ENCODE assay signal across 19 cellular contexts in genomic region chr11:2997406-2997805, GRCh38. TPM values are rescaled to one million over a fixed set of nuclear protein-coding genes. Genes with fewer than 3 reads are reported as not detected.
DNase-seq lines count a peak whose midpoint lies in the region; ATAC-seq and TF ChIP-seq lines count a peak whose summit lies in the region.
"Had no signal": no experiment of that assay in that cellular context is flagged by ENCODE, and none has a peak within 500 bp of the region (broad histone marks: within the 10 kb centered on the region; RNA-seq: fewer than 3 reads in every experiment).

No MANE protein-coding gene starts in this region.

- no peak overlapping the region for H2BK5ac ChIP-seq in trophoblast cell (ENCODE audit: low read depth, low read length, poor library complexity)

- no peak overlapping the region for H2BK120ac ChIP-seq in trophoblast cell (ENCODE audit: insufficient read depth, low read length, poor library complexity)

- no peak overlapping the region for H2AK5ac ChIP-seq in trophoblast cell (ENCODE audit: low read length)

- H3K9me3 ChIP-seq in trophoblast cell (ENCODE audit: insufficient read depth, low read depth, low read length): no peaks in the 10 kb centered on the region
- H3K9me3 ChIP-seq: BLaER1 treated with 17β-estradiol and CSF1 and Interleukin-3, amounts not matched to agents 10 nM and 100 nM; HAP-1 had no signal

- TF ChIP-seq CTCF in RWPE1 (conservative IDR thresholded peaks at IDR 0.05; ENCODE audit: low read depth): no peak
- no peak for TF ChIP-seq CTCF in foreskin keratinocyte (conservative IDR thresholded peaks at IDR 0.05)

- H3K4me3 ChIP-seq in H7 (ENCODE audit: insufficient read depth, low read depth, low read length) (no peak overlapping the region), trophoblast cell (ENCODE audit: low read depth, low read length) (no peak overlapping the region)
- H3K4me3 ChIP-seq: BLaER1 treated with 17β-estradiol and CSF1 and Interleukin-3, amounts not matched to agents 10 nM and 100 nM; HAP-1 had no signal

- TF ChIP-seq POLR2A in erythroblast (IDR thresholded peaks at IDR 0.05; ENCODE audit: low read length): no peak

- peaks cover 10% of the 10 kb centered on the region for H3K79me1 ChIP-seq in trophoblast cell (ENCODE audit: low read length)

- H3K4me1 ChIP-seq in trophoblast cell (ENCODE audit: control insufficient read depth in 1 of 2, insufficient read depth in 2 of 2, low read length in 2 of 2) (peaks cover 3 to 11% of the 10 kb centered on the region in 2 experiments), foreskin keratinocyte (peaks cover 8% of the 10 kb centered on the region)

- H3K79me2 ChIP-seq in trophoblast cell (ENCODE audit: control insufficient read depth, insufficient read depth, low read length, poor library complexity): peaks cover 2% of the 10 kb centered on the region

- peaks cover 17% of the 10 kb centered on the region for H3K36me3 ChIP-seq in H7 (replicated peaks; ENCODE audit: control insufficient read depth, insufficient read depth, low read length)
- H3K36me3 ChIP-seq in trophoblast cell (ENCODE audit: control insufficient read depth in 1 of 2, insufficient read depth in 2 of 2, low read length in 2 of 2): peaks cover 24 to 29% of the 10 kb centered on the region in 2 experiments

- H3K27me3 ChIP-seq in H7 (ENCODE audit: control insufficient read depth, insufficient read depth, low read length): no peaks in the 10 kb centered on the region
- no peaks in the 10 kb centered on the region for H3K27me3 ChIP-seq in layer of hippocampus (ENCODE audit: control insufficient read depth, insufficient read depth, low read length)
- no peaks in the 10 kb centered on the region for H3K27me3 ChIP-seq in trophoblast cell (ENCODE audit: insufficient read depth, low read length)
- no peaks in the 10 kb centered on the region for H3K27me3 ChIP-seq in foreskin keratinocyte
- H3K27me3 ChIP-seq: BLaER1 treated with 17β-estradiol and CSF1 and Interleukin-3, amounts not matched to agents 10 nM and 100 nM had no signal

- DNase-seq in H7 (peak; percentile 18), RWPE1 (ENCODE audit: low spot score) (no peak), trophoblast cell (no peak), erythroblast (lab: John Stamatoyannopoulos, UW) (no peak), foreskin keratinocyte (no peak)
- DNase-seq: Calu3; CD8-positive, alpha-beta T cell; GF-D8; IMR-90; NCI-H1048; NCI-H1436; NCI-H1930; NCI-H345; PC-3 had no signal

- H3K9ac ChIP-seq in trophoblast cell (ENCODE audit: low read length): no peak overlapping the region
- H3K9ac ChIP-seq: BLaER1 treated with 17β-estradiol and CSF1 and Interleukin-3, amounts not matched to agents 10 nM and 100 nM had no signal

- H3K4me2 ChIP-seq in trophoblast cell (ENCODE audit: low read length): no peak overlapping the region
- H3K4me2 ChIP-seq: BLaER1 treated with 17β-estradiol and CSF1 and Interleukin-3, amounts not matched to agents 10 nM and 100 nM had no signal

- H4K8ac ChIP-seq in trophoblast cell (ENCODE audit: low read depth, low read length): no peak overlapping the region

- no peak overlapping the region for H2AFZ ChIP-seq in trophoblast cell (ENCODE audit: insufficient read depth, low read length, poor library complexity)

- no peak overlapping the region for H3K4ac ChIP-seq in trophoblast cell (ENCODE audit: low read depth, low read length)

- no peak for ATAC-seq in HG03565 (IDR thresholded peaks at IDR 0.05; ENCODE audit: unreplicated experiment)
- ATAC-seq in foreskin keratinocyte: no peak
- ATAC-seq: CD8-positive, alpha-beta T cell; PC-3 had no signal

- CTCF ChIA-PET in RWPE1 (lab: Yijun Ruan, JAX): interaction anchor here (0.7 to 1.2 kb wide), 2 partner anchors 16 to 24 kb away, joined by 4 to 7 read pairs; no protein-coding TSS in a partner anchor

- no CpG with 5 or more reads among the region's 4 CpGs for WGBS in trophoblast cell (ENCODE audit: extremely low coverage, insufficient coverage, insufficient read length)

- H3K27ac ChIP-seq in RWPE1: peak overlapping the region; percentile 94
- H3K27ac ChIP-seq in layer of hippocampus (ENCODE audit: low read depth, low read length): peak overlapping the region; percentile 30
- H3K27ac ChIP-seq in trophoblast cell (ENCODE audit: low read depth, low read length): peak overlapping the region; percentile 38
- H3K27ac ChIP-seq in foreskin keratinocyte: no peak overlapping the region
- H3K27ac ChIP-seq: BLaER1 treated with 17β-estradiol and CSF1 and Interleukin-3, amounts not matched to agents 10 nM and 100 nM; HL-60 had no signal

- H3K18ac ChIP-seq in trophoblast cell (ENCODE audit: low read length): no peak overlapping the region

- H2BK12ac ChIP-seq in trophoblast cell (ENCODE audit: low read length): peak overlapping the region; percentile 47

- peak overlapping the region; percentile 37 for H4K91ac ChIP-seq in trophoblast cell (ENCODE audit: low read depth, low read length)

- H3K14ac ChIP-seq in trophoblast cell (ENCODE audit: low read length): no peak overlapping the region

- H3K23ac ChIP-seq in trophoblast cell (ENCODE audit: low read length): no peak overlapping the region

- H4K12ac ChIP-seq in trophoblast cell (ENCODE audit: low read depth, low read length): no peak overlapping the region

- POLR2A ChIA-PET in RWPE1 (lab: Yijun Ruan, JAX; ENCODE audit: low non-redundant PET): no interaction called here

RNA-seq across cellular contexts. Expression of gene NAP1L4, which starts 5.3 kb away (rescaled TPM):
- total RNA-seq in H7 (2014; rRNA removed; shearing (Covaris generic)): 140 and 142 TPM in 2 replicates
- 108 and 120 TPM in 2 replicates for polyA plus RNA-seq in trophoblast cell (2013)
- 137 and 151 TPM in 2 replicates for total RNA-seq in foreskin keratinocyte
- 95.9 and 105 TPM in 2 replicates for polyA plus RNA-seq in foreskin keratinocyte

RNA-seq across cellular contexts. Expression of gene CARS1, which starts 59.8 kb away (rescaled TPM):
- 56.0 and 76.2 TPM in 2 replicates for total RNA-seq in H7 (2014; rRNA removed; shearing (Covaris generic))
- 113 and 120 TPM in 2 replicates for polyA plus RNA-seq in trophoblast cell (2013)
- total RNA-seq in foreskin keratinocyte: 69.1 and 80.4 TPM in 2 replicates
- 52.1 and 67.0 TPM in 2 replicates for polyA plus RNA-seq in foreskin keratinocyte
